ENCODE assay signal across 16 cellular contexts in genomic region chr22:37190262-37190780, GRCh38. TPM values are rescaled to one million over a fixed set of nuclear protein-coding genes. Genes with fewer than 3 reads are reported as not detected.
"Had no signal": no experiment of that assay in that cellular context is flagged by ENCODE, and none has a peak within 500 bp of the region (broad histone marks: within the 10 kb centered on the region; RNA-seq: fewer than 3 reads in every experiment).

No MANE protein-coding gene starts in this region.

- DNase-seq: activated CD4-positive, alpha-beta T cell treated with anti-CD3 and anti-CD28 coated beads, Interleukin-2, amount 50 U/mL, for 1 hour; activated naive CD8-positive, alpha-beta T cell treated with anti-CD3 and anti-CD28 coated beads for 36 hours; amygdala; body of pancreas; cerebellar nuclear complex; effector memory CD4-positive, alpha-beta T cell; nucleus accumbens; spleen; testis had no signal

- H3K27ac ChIP-seq: body of pancreas, testis had no signal

- ATAC-seq: body of pancreas; gastroesophageal sphincter; natural killer cell treated with Interleukin-12 subunit alpha and Interleukin-12 subunit beta and Interleukin-15 and Interleukin-18, amount 100 ng/mL, for 72 hours; sciatic nerve had no signal

- H3K9me3 ChIP-seq: body of pancreas, gastroesophageal sphincter, spleen, testis had no signal

- FAIRE-seq: islet of Langerhans had no signal

- H3K36me3 ChIP-seq: gastroesophageal sphincter, spleen had no signal

- H3K4me3 ChIP-seq: body of pancreas, gastroesophageal sphincter, spleen, testis had no signal

- H3K27me3 ChIP-seq: body of pancreas, gastroesophageal sphincter, spleen, testis had no signal

RNA-seq across cellular contexts. Expression of gene SSTR3, which starts 22.0 kb away (rescaled TPM):
- total RNA-seq: epithelial cell of proximal tubule, gastroesophageal sphincter, posterior vena cava, sciatic nerve, ureter had no signal
